1 cellular context compared by ENCODE assay signal in genomic region chr2:26974352-26974751, GRCh38.
A peak's percentile ranks its signal among the peaks of the same experiment; 100 is the strongest.
TF ChIP-seq lines count a peak whose summit lies in the region.

No MANE protein-coding gene starts in this region.

TF ChIP-seq in K562, 482 proteins besides CTCF, POLR2A, EP300 and RAD21 (continued from another document and continues in another):
- TF ChIP-seq FOXM1 (IDR thresholded peaks at IDR 0.05; ENCODE audit: low read depth) (peak; percentile 31; the same call in 1 of the 2 replicates), FOXM1 (CRISPR knock-in tag; IDR thresholded peaks at IDR 0.05; ENCODE audit: low read depth) (no peak), NCOR1 (IDR thresholded peaks at IDR 0.05) (peak; percentile 86), POLR2AphosphoS5 (IDR thresholded peaks at IDR 0.05; ENCODE audit: control insufficient read depth, insufficient read depth, low read depth, low read length) (peak; percentile 93), ZNF561 (CRISPR knock-in tag; conservative IDR thresholded peaks at IDR 0.05) (no peak), ZNF311 (CRISPR knock-in tag; IDR thresholded peaks at IDR 0.05) (no peak), SP1 (CRISPR knock-in tag; IDR thresholded peaks at IDR 0.05) (0 out of 2 replicates have a peak, but pooled peaks have one; percentile 30), STAT5A (IDR thresholded peaks at IDR 0.05; ENCODE audit: borderline replicate concordance, low read length) (peak; percentile 73; the same call in 1 of the 2 replicates), TFAP4 (CRISPR knock-in tag; IDR thresholded peaks at IDR 0.05; ENCODE audit: borderline replicate concordance) (peak; percentile 52; the same call in 1 of the 2 replicates), MYNN (IDR thresholded peaks at IDR 0.05) (0 out of 2 replicates have a peak, but pooled peaks have one; percentile 43), MYNN (CRISPR knock-in tag; IDR thresholded peaks at IDR 0.05) (no peak), GATA2 (CRISPR knock-in tag; IDR thresholded peaks at IDR 0.05) (peak; percentile 90), SRSF3 (IDR thresholded peaks at IDR 0.05; ENCODE audit: insufficient read depth, low read length) (no peak), ZNF449 (CRISPR knock-in tag; IDR thresholded peaks at IDR 0.05) (0 out of 2 replicates have a peak, but pooled peaks have one; percentile 12), ESRRB (CRISPR knock-in tag; IDR thresholded peaks at IDR 0.05; ENCODE audit: borderline replicate concordance) (no peak), CHD4 (IDR thresholded peaks at IDR 0.05; ENCODE audit: insufficient read depth, insufficient replicate concordance, low read depth, low read length, poor library complexity, severe bottlenecking) (no peak), NRF1 (conservative IDR thresholded peaks at IDR 0.05 in 1 of 2, IDR thresholded peaks at IDR 0.05 in 1 of 2) (peak; percentile 33 to 45; a peak in 2 of 4 replicates), LEF1 (IDR thresholded peaks at IDR 0.05) (peak; percentile 42; the same call in 1 of the 2 replicates), TCF3 (CRISPR knock-in tag; IDR thresholded peaks at IDR 0.05) (peak; percentile 94), RHOXF2B (CRISPR knock-in tag; conservative IDR thresholded peaks at IDR 0.05) (no peak), NELFE (IDR thresholded peaks at IDR 0.05; ENCODE audit: insufficient read depth, insufficient read length) (no peak), HLTF (IDR thresholded peaks at IDR 0.05) (no peak), TAF1 (IDR thresholded peaks at IDR 0.05; ENCODE audit: control insufficient read depth, extremely low read depth, insufficient read depth, low read length, severe bottlenecking) (no peak), MECOM (CRISPR knock-in tag; IDR thresholded peaks at IDR 0.05) (peak; percentile 44; the same call in 1 of the 2 replicates), UBTF (IDR thresholded peaks at IDR 0.05; ENCODE audit: borderline replicate concordance in 1 of 2, low read depth in 2 of 2, low read length in 2 of 2) (0 out of 4 replicates have a peak, but pooled peaks have one; percentile 34 to 55), DMBX1 (CRISPR knock-in tag; IDR thresholded peaks at IDR 0.05; ENCODE audit: borderline replicate concordance) (peak; percentile 63; the same call in 1 of the 2 replicates), SMARCA4 (IDR thresholded peaks at IDR 0.05) (peak; percentile 88), ZFP91 (CRISPR knock-in tag; IDR thresholded peaks at IDR 0.05) (no peak), CBFA2T2 (conservative IDR thresholded peaks at IDR 0.05) (peak; percentile 90), POLR2G (IDR thresholded peaks at IDR 0.05; ENCODE audit: low read depth, low read length) (no peak), MNT (conservative IDR thresholded peaks at IDR 0.05) (peak in 1 of 2 experiments; percentile 44; a peak in 2 of 4 replicates), MAFG (tag; conservative IDR thresholded peaks at IDR 0.05) (no peak), SMARCE1 (IDR thresholded peaks at IDR 0.05) (peak; percentile 68), ZBTB33 (CRISPR knock-in tag; IDR thresholded peaks at IDR 0.05) (no peak), ARID1B (IDR thresholded peaks at IDR 0.05) (peak; percentile 92), VEZF1 (CRISPR knock-in tag; IDR thresholded peaks at IDR 0.05) (peak; percentile 36), TEAD2 (tag; IDR thresholded peaks at IDR 0.05) (peak; percentile 84), ZKSCAN1 (IDR thresholded peaks at IDR 0.05; ENCODE audit: low read depth, low read length) (peak; percentile 31; the same call in 1 of the 2 replicates), BDP1 (IDR thresholded peaks at IDR 0.05; ENCODE audit: insufficient read depth, insufficient read length) (no peak), TEAD1 (CRISPR knock-in tag; IDR thresholded peaks at IDR 0.05) (peak; percentile 95 to 97), CBFB (CRISPR knock-in tag; IDR thresholded peaks at IDR 0.05) (no peak), ZBTB2 (IDR thresholded peaks at IDR 0.05) (peak; percentile 34; the same call in 1 of the 2 replicates), ZNF408 (CRISPR knock-in tag; IDR thresholded peaks at IDR 0.05; ENCODE audit: low read depth) (no peak), ZEB2 (IDR thresholded peaks at IDR 0.05) (peak; percentile 81; the same call in 1 of the 2 replicates), RCOR1 (IDR thresholded peaks at IDR 0.05; ENCODE audit: borderline replicate concordance in 1 of 2, low read depth in 2 of 2, low read length in 2 of 2) (peak in 1 of 2 experiments; percentile 94; a peak in 3 of 4 replicates), SAFB2 (IDR thresholded peaks at IDR 0.05; ENCODE audit: borderline replicate concordance, low read depth, low read length, severe bottlenecking) (no peak), TEAD4 (IDR thresholded peaks at IDR 0.05; ENCODE audit: low read length) (peak; percentile 98), TEAD4 (CRISPR knock-in tag; IDR thresholded peaks at IDR 0.05; ENCODE audit: borderline replicate concordance) (no peak), FOSL1 (tag; conservative IDR thresholded peaks at IDR 0.05) (0 out of 2 replicates have a peak, but pooled peaks have one; percentile 29), NFIC (IDR thresholded peaks at IDR 0.05) (peak; percentile 65), NBN (IDR thresholded peaks at IDR 0.05; ENCODE audit: low read depth) (peak; percentile 34; the same call in 1 of the 2 replicates), ELF1 (tag; IDR thresholded peaks at IDR 0.05) (0 out of 2 replicates have a peak, but pooled peaks have one; percentile 38), CTBP1 (IDR thresholded peaks at IDR 0.05; ENCODE audit: borderline replicate concordance) (peak; percentile 86), KLF16 (IDR thresholded peaks at IDR 0.05) (peak; percentile 78), ZNF395 (CRISPR knock-in tag; IDR thresholded peaks at IDR 0.05) (peak; percentile 69; the same call in 1 of the 2 replicates), ZNF23 (CRISPR knock-in tag; IDR thresholded peaks at IDR 0.05) (no peak)
